ENCODE assay signal across 1 cellular context in the genomic region with DNA sequence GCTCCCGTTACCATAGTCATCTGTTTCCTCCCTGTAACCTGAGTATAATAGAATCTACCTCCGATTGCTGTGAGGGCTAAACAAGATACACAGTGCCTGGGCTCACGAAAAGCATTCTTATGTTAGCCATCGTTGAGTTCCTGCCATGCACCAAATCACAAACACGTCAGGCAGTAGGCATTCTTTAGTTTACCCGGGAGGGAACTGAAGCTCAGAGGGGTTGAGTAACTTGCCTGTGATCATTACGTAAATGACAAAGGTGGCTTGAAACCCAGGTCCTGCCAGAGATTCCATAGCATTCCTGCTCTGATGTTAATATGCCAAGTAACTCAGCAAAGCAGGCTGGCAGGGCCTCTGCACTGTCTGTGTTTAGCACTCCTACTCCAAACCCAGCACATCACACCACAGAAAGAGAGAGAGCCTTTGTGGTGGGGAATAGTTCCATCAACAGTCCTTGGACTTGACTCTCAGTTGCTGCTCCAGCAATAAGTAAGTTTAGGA.
TF ChIP-seq lines count a peak whose summit lies in the region.

No MANE protein-coding gene starts in this region.

TF ChIP-seq in SK-N-SH treated with all-trans-retinoic acid at 6 μM for 48 hours, 23 proteins besides CTCF, POLR2A, EP300 and RAD21 (continued from another document):
- TF ChIP-seq, protein P1, sequence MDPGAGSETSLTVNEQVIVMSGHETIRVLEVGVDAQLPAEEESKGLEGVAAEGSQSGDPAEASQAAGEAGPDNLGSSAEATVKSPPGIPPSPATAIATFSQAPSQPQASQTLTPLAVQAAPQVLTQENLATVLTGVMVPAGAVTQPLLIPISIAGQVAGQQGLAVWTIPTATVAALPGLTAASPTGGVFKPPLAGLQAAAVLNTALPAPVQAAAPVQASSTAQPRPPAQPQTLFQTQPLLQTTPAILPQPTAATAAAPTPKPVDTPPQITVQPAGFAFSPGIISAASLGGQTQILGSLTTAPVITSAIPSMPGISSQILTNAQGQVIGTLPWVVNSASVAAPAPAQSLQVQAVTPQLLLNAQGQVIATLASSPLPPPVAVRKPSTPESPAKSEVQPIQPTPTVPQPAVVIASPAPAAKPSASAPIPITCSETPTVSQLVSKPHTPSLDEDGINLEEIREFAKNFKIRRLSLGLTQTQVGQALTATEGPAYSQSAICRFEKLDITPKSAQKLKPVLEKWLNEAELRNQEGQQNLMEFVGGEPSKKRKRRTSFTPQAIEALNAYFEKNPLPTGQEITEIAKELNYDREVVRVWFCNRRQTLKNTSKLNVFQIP (CRISPR knock-in tag; IDR thresholded peaks at IDR 0.05; ENCODE audit: borderline replicate concordance, low read depth) = no peak
- TF ChIP-seq, protein P2, sequence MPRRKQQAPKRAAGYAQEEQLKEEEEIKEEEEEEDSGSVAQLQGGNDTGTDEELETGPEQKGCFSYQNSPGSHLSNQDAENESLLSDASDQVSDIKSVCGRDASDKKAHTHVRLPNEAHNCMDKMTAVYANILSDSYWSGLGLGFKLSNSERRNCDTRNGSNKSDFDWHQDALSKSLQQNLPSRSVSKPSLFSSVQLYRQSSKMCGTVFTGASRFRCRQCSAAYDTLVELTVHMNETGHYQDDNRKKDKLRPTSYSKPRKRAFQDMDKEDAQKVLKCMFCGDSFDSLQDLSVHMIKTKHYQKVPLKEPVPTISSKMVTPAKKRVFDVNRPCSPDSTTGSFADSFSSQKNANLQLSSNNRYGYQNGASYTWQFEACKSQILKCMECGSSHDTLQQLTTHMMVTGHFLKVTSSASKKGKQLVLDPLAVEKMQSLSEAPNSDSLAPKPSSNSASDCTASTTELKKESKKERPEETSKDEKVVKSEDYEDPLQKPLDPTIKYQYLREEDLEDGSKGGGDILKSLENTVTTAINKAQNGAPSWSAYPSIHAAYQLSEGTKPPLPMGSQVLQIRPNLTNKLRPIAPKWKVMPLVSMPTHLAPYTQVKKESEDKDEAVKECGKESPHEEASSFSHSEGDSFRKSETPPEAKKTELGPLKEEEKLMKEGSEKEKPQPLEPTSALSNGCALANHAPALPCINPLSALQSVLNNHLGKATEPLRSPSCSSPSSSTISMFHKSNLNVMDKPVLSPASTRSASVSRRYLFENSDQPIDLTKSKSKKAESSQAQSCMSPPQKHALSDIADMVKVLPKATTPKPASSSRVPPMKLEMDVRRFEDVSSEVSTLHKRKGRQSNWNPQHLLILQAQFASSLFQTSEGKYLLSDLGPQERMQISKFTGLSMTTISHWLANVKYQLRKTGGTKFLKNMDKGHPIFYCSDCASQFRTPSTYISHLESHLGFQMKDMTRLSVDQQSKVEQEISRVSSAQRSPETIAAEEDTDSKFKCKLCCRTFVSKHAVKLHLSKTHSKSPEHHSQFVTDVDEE (CRISPR knock-in tag; IDR thresholded peaks at IDR 0.05) = no peak
- TF ChIP-seq ZNF70 (CRISPR knock-in tag; IDR thresholded peaks at IDR 0.05) (no peak), ZC3H10 (CRISPR knock-in tag; IDR thresholded peaks at IDR 0.05) (no peak), GLIS3 (CRISPR knock-in tag; IDR thresholded peaks at IDR 0.05) (no peak), SNAI2 (CRISPR knock-in tag; IDR thresholded peaks at IDR 0.05) (no peak), ISL1 (CRISPR knock-in tag; IDR thresholded peaks at IDR 0.05) (no peak), ZNF8 (CRISPR knock-in tag; IDR thresholded peaks at IDR 0.05) (no peak), TCF4 (CRISPR knock-in tag; IDR thresholded peaks at IDR 0.05; ENCODE audit: borderline replicate concordance) (no peak)
- TF ChIP-seq, protein P3, sequence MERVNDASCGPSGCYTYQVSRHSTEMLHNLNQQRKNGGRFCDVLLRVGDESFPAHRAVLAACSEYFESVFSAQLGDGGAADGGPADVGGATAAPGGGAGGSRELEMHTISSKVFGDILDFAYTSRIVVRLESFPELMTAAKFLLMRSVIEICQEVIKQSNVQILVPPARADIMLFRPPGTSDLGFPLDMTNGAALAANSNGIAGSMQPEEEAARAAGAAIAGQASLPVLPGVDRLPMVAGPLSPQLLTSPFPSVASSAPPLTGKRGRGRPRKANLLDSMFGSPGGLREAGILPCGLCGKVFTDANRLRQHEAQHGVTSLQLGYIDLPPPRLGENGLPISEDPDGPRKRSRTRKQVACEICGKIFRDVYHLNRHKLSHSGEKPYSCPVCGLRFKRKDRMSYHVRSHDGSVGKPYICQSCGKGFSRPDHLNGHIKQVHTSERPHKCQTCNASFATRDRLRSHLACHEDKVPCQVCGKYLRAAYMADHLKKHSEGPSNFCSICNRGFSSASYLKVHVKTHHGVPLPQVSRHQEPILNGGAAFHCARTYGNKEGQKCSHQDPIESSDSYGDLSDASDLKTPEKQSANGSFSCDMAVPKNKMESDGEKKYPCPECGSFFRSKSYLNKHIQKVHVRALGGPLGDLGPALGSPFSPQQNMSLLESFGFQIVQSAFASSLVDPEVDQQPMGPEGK (CRISPR knock-in tag; IDR thresholded peaks at IDR 0.05; ENCODE audit: borderline replicate concordance) = no peak
- TF ChIP-seq, protein P4, sequence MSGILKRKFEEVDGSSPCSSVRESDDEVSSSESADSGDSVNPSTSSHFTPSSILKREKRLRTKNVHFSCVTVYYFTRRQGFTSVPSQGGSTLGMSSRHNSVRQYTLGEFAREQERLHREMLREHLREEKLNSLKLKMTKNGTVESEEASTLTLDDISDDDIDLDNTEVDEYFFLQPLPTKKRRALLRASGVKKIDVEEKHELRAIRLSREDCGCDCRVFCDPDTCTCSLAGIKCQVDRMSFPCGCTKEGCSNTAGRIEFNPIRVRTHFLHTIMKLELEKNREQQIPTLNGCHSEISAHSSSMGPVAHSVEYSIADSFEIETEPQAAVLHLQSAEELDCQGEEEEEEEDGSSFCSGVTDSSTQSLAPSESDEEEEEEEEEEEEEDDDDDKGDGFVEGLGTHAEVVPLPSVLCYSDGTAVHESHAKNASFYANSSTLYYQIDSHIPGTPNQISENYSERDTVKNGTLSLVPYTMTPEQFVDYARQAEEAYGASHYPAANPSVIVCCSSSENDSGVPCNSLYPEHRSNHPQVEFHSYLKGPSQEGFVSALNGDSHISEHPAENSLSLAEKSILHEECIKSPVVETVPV (CRISPR knock-in tag; IDR thresholded peaks at IDR 0.05) = no peak
